In genomic region chr20:25696384-25697131, GRCh38 we compare ENCODE assay signal across 8 cellular contexts. TPM values are rescaled to one million over a fixed set of nuclear protein-coding genes. Genes with fewer than 3 reads are reported as not detected.
DNase-seq lines count a peak whose midpoint lies in the region; ATAC-seq and TF ChIP-seq lines count a peak whose summit lies in the region.

ZNF337 (minus strand) TSS chr20:25696853; CDS start chr20:25686417, 10,436 bp downstream.

- no peaks in the 10 kb centered on the region for H4K20me1 ChIP-seq in H9 (ENCODE audit: control insufficient read depth, insufficient read depth, insufficient read length)

- H3K36me3 Mint-ChIP-seq in H9 (ENCODE audit: insufficient read depth in 1 of 3, low read depth in 3 of 3) (peaks cover 4 to 13% (median 5%) of the 10 kb centered on the region in 3 experiments; a peak in 5 of 7 replicates), nephron progenitor cell (ENCODE audit: low read depth) (peaks cover 34% of the 10 kb centered on the region)

- no peak within 1 kb of the TSS for H3K27ac ChIP-seq in H9 (ENCODE audit: insufficient read length, low read depth, low read length)

- H4K8ac ChIP-seq in H9 (replicated peaks; ENCODE audit: insufficient read length, low read depth, low read length) = no peak within 1 kb of the TSS

- H3K4me1 Mint-ChIP-seq in H9 = peaks cover 5 to 11% of the 10 kb centered on the region in 2 experiments; a peak in 3 of 4 replicates
- H3K4me1 Mint-ChIP-seq in nephron progenitor cell = peaks cover 22% of the 10 kb centered on the region
- peaks cover 29% of the 10 kb centered on the region for H3K4me1 Mint-ChIP-seq in stimulated activated naive CD8-positive, alpha-beta T cell treated with anti-CD3 and anti-CD28 coated beads, Interleukin-15, amount 100 ng/mL, for 72 hours

- H4K5ac ChIP-seq in H9 (ENCODE audit: insufficient read length, low read depth, low read length) = no peak within 1 kb of the TSS

- H2BK15ac ChIP-seq in H9 (ENCODE audit: low read depth, low read length) = no peak within 1 kb of the TSS

- TF ChIP-seq CTCF in H9 (conservative IDR thresholded peaks at IDR 0.05) (peak; percentile 41; the same call in 2 of the 3 replicates), nephron progenitor cell (IDR thresholded peaks at IDR 0.05) (no peak)

- H3K4me1 ChIP-seq in H9 (ENCODE audit: insufficient read depth, low read length) = no peaks in the 10 kb centered on the region

- H3K56ac ChIP-seq in H9 (ENCODE audit: insufficient read length, low read depth, low read length) = no peak within 1 kb of the TSS

- no peak within 1 kb of the TSS for H2BK5ac ChIP-seq in H9 (ENCODE audit: insufficient read length, low read length)

- in situ Hi-C loops in G401 (cut with HindIII; ENCODE audit: low sequenced_read_pairs) = no loop called here

- H3K18ac ChIP-seq in H9 (ENCODE audit: insufficient read length, low read depth, low read length) = peak within 1 kb of the TSS; percentile 86

- H3K27me3 Mint-ChIP-seq in H9 (ENCODE audit: low read depth) = no peaks in the 10 kb centered on the region; the same call in 1 of the 2 replicates
- peaks cover 4% of the 10 kb centered on the region for H3K27me3 Mint-ChIP-seq in nephron progenitor cell (ENCODE audit: low read depth, poor library complexity)
- H3K27me3 Mint-ChIP-seq in stimulated activated naive CD8-positive, alpha-beta T cell treated with anti-CD3 and anti-CD28 coated beads, Interleukin-15, amount 100 ng/mL, for 72 hours = no peaks in the 10 kb centered on the region

- peak; percentile 98 for DNase-seq in G401 (ENCODE audit: low spot score)
- DNase-seq in H9 = peak; percentile 94
- DNase-seq in MG63 = peak; percentile 91
- DNase-seq in SHP77 treated with DMSO at 0.1 percent for 48 hours (lab: John Stamatoyannopoulos, UW) = peak; percentile 95
- DNase-seq in activated effector memory CD4-positive, alpha-beta T cell treated with anti-CD3 and anti-CD28 coated beads, Interleukin-2, amount 50 U/mL, for 16 hours = peak; percentile 98
- peak; percentile 84 for DNase-seq in fibroblast of the conjunctiva (ENCODE audit: low read depth)
- peak; percentile 97 for DNase-seq in nephron progenitor cell
- DNase-seq in stimulated activated naive CD8-positive, alpha-beta T cell treated with anti-CD3 and anti-CD28 coated beads, Interleukin-15, amount 100 ng/mL, for 72 hours = peak; percentile 95 to 96

- H3K27ac Mint-ChIP-seq in H9 (peak within 1 kb of the TSS in 1 of 3 experiments; percentile 79; a peak in 2 of 7 replicates), nephron progenitor cell (peak within 1 kb of the TSS; percentile 92)
- peak within 1 kb of the TSS; percentile 94 to 98 for H3K27ac Mint-ChIP-seq in stimulated activated naive CD8-positive, alpha-beta T cell treated with anti-CD3 and anti-CD28 coated beads, Interleukin-15, amount 100 ng/mL, for 72 hours

- no peak within 1 kb of the TSS for H3T11ph ChIP-seq in H9 (ENCODE audit: low read length)

- no peaks in the 10 kb centered on the region for H3K36me3 ChIP-seq in MG63

- H4K91ac ChIP-seq in H9 (ENCODE audit: insufficient read length, low read depth, low read length) = no peak within 1 kb of the TSS

- H3K23ac ChIP-seq in H9 (ENCODE audit: insufficient read length, low read depth, low read length) = no peak within 1 kb of the TSS

- no peak within 1 kb of the TSS for H2BK12ac ChIP-seq in H9 (ENCODE audit: insufficient read length, low read depth, low read length)

- H2BK20ac ChIP-seq in H9 (ENCODE audit: low read depth, low read length, poor library complexity, severe bottlenecking) = no peak within 1 kb of the TSS

- H3K4me3 ChIP-seq in MG63 = peak within 1 kb of the TSS; percentile 82

- H3K4me3 Mint-ChIP-seq in H9 (peak within 1 kb of the TSS; percentile 83 to 91), nephron progenitor cell (peak within 1 kb of the TSS; percentile 92)
- peak within 1 kb of the TSS; percentile 82 to 96 for H3K4me3 Mint-ChIP-seq in stimulated activated naive CD8-positive, alpha-beta T cell treated with anti-CD3 and anti-CD28 coated beads, Interleukin-15, amount 100 ng/mL, for 72 hours

- peak within 1 kb of the TSS; percentile 84 for H3K4me2 ChIP-seq in H9 (ENCODE audit: insufficient read depth, insufficient read length, low read length)

- H3K9me3 ChIP-seq in H9 (ENCODE audit: control insufficient read depth, low read depth, low read length) (no peaks in the 10 kb centered on the region), MG63 (peaks cover 10% of the 10 kb centered on the region)

- H3K79me2 ChIP-seq in H9 (ENCODE audit: insufficient read depth, low read length) = no peaks in the 10 kb centered on the region

- H3K9ac ChIP-seq in H9 (ENCODE audit: extremely low read depth, insufficient read length, low read length) = peak within 1 kb of the TSS; percentile 81

- H3K9me3 Mint-ChIP-seq in H9 (peaks cover 17% of the 10 kb centered on the region in 2 experiments), nephron progenitor cell (peaks cover 25% of the 10 kb centered on the region)
- peaks cover 7 to 20% of the 10 kb centered on the region in 2 donors for H3K9me3 Mint-ChIP-seq in stimulated activated naive CD8-positive, alpha-beta T cell treated with anti-CD3 and anti-CD28 coated beads, Interleukin-15, amount 100 ng/mL, for 72 hours

- H2AFZ ChIP-seq in H9 (ENCODE audit: low read length) = no peak within 1 kb of the TSS

- no CpG with 5 or more reads among the region's 81 CpGs for WGBS in H9 (ENCODE audit: extremely low coverage, insufficient read length, low lambda C conversion rate)

- H2AK5ac ChIP-seq in H9 (ENCODE audit: insufficient read length, low read length) = no peak within 1 kb of the TSS

- no peaks in the 10 kb centered on the region for H3K79me1 ChIP-seq in H9 (ENCODE audit: insufficient read depth, low read depth, low read length, poor library complexity, severe bottlenecking)

- no peaks in the 10 kb centered on the region for H3K23me2 ChIP-seq in H9 (ENCODE audit: insufficient read length, low read depth, low read length, poor library complexity, severe bottlenecking)

- no peak within 1 kb of the TSS for H2BK120ac ChIP-seq in H9 (ENCODE audit: low read depth, low read length, poor library complexity, severe bottlenecking)

- ATAC-seq in stimulated activated naive CD8-positive, alpha-beta T cell treated with anti-CD3 and anti-CD28 coated beads, Interleukin-15, amount 100 ng/mL, for 72 hours = peak; percentile 97

- no peak within 1 kb of the TSS for H3K4ac ChIP-seq in H9 (ENCODE audit: low read depth, low read length)

- no peaks in the 10 kb centered on the region for H3K27me3 ChIP-seq in H9 (ENCODE audit: insufficient read depth, low read length)
- H3K27me3 ChIP-seq in MG63 = no peaks in the 10 kb centered on the region

- peak within 1 kb of the TSS; percentile 89 for H3K14ac ChIP-seq in H9 (ENCODE audit: insufficient read depth, low read length)

RNA-seq across cellular contexts. Expression of gene ZNF337, which starts in this region (rescaled TPM):
- 19.1 and 19.7 TPM in 2 replicates for total RNA-seq in G401 (2014; rRNA removed; shearing (Covaris generic))
- total RNA-seq in H9 (2021) = 9.8 and 10.3 TPM in 2 replicates
- 3.7 and 7.8 TPM in 2 replicates for total RNA-seq in MG63 (2014; rRNA removed; shearing (Covaris generic); ENCODE audit: low replicate concordance)
